19 cellular contexts compared by ENCODE assay signal in genomic region chr16:2936436-2937011, GRCh38. TPM values are rescaled to one million over a fixed set of nuclear protein-coding genes. Genes with fewer than 3 reads are reported as not detected.
DNase-seq lines count a peak whose midpoint lies in the region; ATAC-seq and TF ChIP-seq lines count a peak whose summit lies in the region.
"Had no signal": no experiment of that assay in that cellular context is flagged by ENCODE, and none has a peak within 500 bp of the region (broad histone marks: within the 10 kb centered on the region; RNA-seq: fewer than 3 reads in every experiment).

No MANE protein-coding gene starts in this region.

- ATAC-seq in esophagus mucosa = peak; percentile 16
- ATAC-seq: K562 had no signal

- H3K27me3 Mint-ChIP-seq in glutamatergic neuron (ENCODE audit: unreplicated experiment) = peaks cover 4% of the 10 kb centered on the region
- H3K27me3 Mint-ChIP-seq: CD4-positive, CD25-positive, alpha-beta regulatory T cell; CD8-positive, alpha-beta memory T cell had no signal

- DNase-seq in GM10266 (ENCODE audit: extremely low spot score) (peak; percentile 8), sigmoid colon (peak; percentile 64), glomerular visceral epithelial cell (ENCODE audit: extremely low spot score) (no peak), glutamatergic neuron (no peak), HCEC 1CT (no peak)
- DNase-seq: 8988T; C1 segment of cervical spinal cord; Caco-2; CD4-positive, CD25-positive, alpha-beta regulatory T cell; CD8-positive, alpha-beta memory T cell; DMS153; DMS79; GDM1; HFFc6; IMR-90 had no signal

- H3K27me3 ChIP-seq in BLaER1 (no peaks in the 10 kb centered on the region), sigmoid colon (no peaks in the 10 kb centered on the region)

- peaks cover 69% of the 10 kb centered on the region for H3K36me3 ChIP-seq in BLaER1
- peaks cover 30 to 91% (median 62%) of the 10 kb centered on the region in 4 donors for H3K36me3 ChIP-seq in sigmoid colon

- intact Hi-C loops in sigmoid colon (cut with DNase I) = no loop called here

- H3K27ac ChIP-seq in BLaER1 (peak overlapping the region; percentile 71), sigmoid colon (no peak overlapping the region)

- H3K9ac ChIP-seq in BLaER1 = no peak overlapping the region

- H3K4me3 ChIP-seq in BLaER1 (peak overlapping the region; percentile 47), sigmoid colon (no peak overlapping the region)
- H3K4me3 ChIP-seq: HAP-1, K562 had no signal

- H3K4me3 Mint-ChIP-seq in glutamatergic neuron (ENCODE audit: unreplicated experiment) = no peak overlapping the region
- H3K4me3 Mint-ChIP-seq: CD4-positive, CD25-positive, alpha-beta regulatory T cell; CD8-positive, alpha-beta memory T cell; HFFc6 had no signal

- TF ChIP-seq EP300 in sigmoid colon (IDR thresholded peaks at IDR 0.05) = no peak

- peaks cover 2% of the 10 kb centered on the region for H3K4me1 Mint-ChIP-seq in glutamatergic neuron (ENCODE audit: low read depth, unreplicated experiment)
- H3K4me1 Mint-ChIP-seq: CD4-positive, CD25-positive, alpha-beta regulatory T cell; CD8-positive, alpha-beta memory T cell had no signal

- H3K9me3 Mint-ChIP-seq in glutamatergic neuron (ENCODE audit: unreplicated experiment) = peaks cover 4% of the 10 kb centered on the region
- H3K9me3 Mint-ChIP-seq: CD4-positive, CD25-positive, alpha-beta regulatory T cell; CD8-positive, alpha-beta memory T cell; HFFc6 had no signal

- peaks cover 18% of the 10 kb centered on the region for H4K20me1 ChIP-seq in BLaER1

- no peak for TF ChIP-seq POLR2A in sigmoid colon (IDR thresholded peaks at IDR 0.05)

- H3K4me2 ChIP-seq in BLaER1 = peak overlapping the region; percentile 94

- H3K27ac Mint-ChIP-seq in glutamatergic neuron (ENCODE audit: unreplicated experiment) = no peak overlapping the region
- H3K27ac Mint-ChIP-seq: CD4-positive, CD25-positive, alpha-beta regulatory T cell; CD8-positive, alpha-beta memory T cell; HFFc6 had no signal

- H3K4me1 ChIP-seq in BLaER1 (peaks cover 86% of the 10 kb centered on the region), sigmoid colon (no peaks in the 10 kb centered on the region)
- H3K4me1 ChIP-seq: Caco-2, HAP-1 had no signal

- H3K9me3 ChIP-seq in BLaER1 = no peaks in the 10 kb centered on the region
- no peaks in the 10 kb centered on the region for H3K9me3 ChIP-seq in sigmoid colon
- H3K9me3 ChIP-seq: Caco-2, HAP-1 had no signal

- 93 to 96% methylated on average over 22 of the region's 22 CpGs for WGBS in sigmoid colon, 2 donors

- TF ChIP-seq CTCF in GM10266 (IDR thresholded peaks at IDR 0.05; ENCODE audit: control insufficient read depth, insufficient read depth, low read depth, missing control alignments) (no peak), sigmoid colon (IDR thresholded peaks at IDR 0.05) (no peak), glutamatergic neuron (IDR thresholded peaks at IDR 0.05; ENCODE audit: partially characterized antibody, unreplicated experiment) (no peak)

- H3K36me3 Mint-ChIP-seq in glutamatergic neuron (ENCODE audit: unreplicated experiment) = peaks cover 4% of the 10 kb centered on the region

RNA-seq across cellular contexts. Expression of gene FLYWCH1, which starts 24.8 kb away (rescaled TPM):
- total RNA-seq in esophagus mucosa = 16.4 TPM
- total RNA-seq in sigmoid colon = 10 to 100 TPM; 28.6 to 51.5 (median 33.2) TPM
- 10 to 100 TPM in 1 of 3 donors, 1 to 10 TPM in 2; 6.9 to 19.5 (median 7.2) TPM for polyA plus RNA-seq in sigmoid colon
- 77.1 TPM for total RNA-seq in glutamatergic neuron (ENCODE audit: unreplicated experiment)

RNA-seq across cellular contexts. Expression of gene KREMEN2, which starts 27.6 kb away (rescaled TPM):
- total RNA-seq in esophagus mucosa (1.3 TPM), sigmoid colon (not detected), glutamatergic neuron (ENCODE audit: unreplicated experiment) (12.8 TPM)
- polyA plus RNA-seq in sigmoid colon = 1 to 10 TPM; 1.0 to 1.8 (median 1.6) TPM
- total RNA-seq: CD4-positive, CD25-positive, alpha-beta regulatory T cell; CD8-positive, alpha-beta memory T cell; HFFc6; IMR-90 had no signal
- polyA plus RNA-seq: CD4-positive, CD25-positive, alpha-beta regulatory T cell; CD8-positive, alpha-beta memory T cell had no signal

RNA-seq across cellular contexts. Expression of gene PAQR4, which starts 32.6 kb away (rescaled TPM):
- total RNA-seq in esophagus mucosa (11.1 TPM), sigmoid colon (1 to 10 TPM in 2 of 4 donors, under 1 TPM in 2; 0.83 to 3.6 (median 1.0) TPM), glutamatergic neuron (ENCODE audit: unreplicated experiment) (69.1 TPM)
- 10 to 100 TPM in 1 of 3 donors, 1 to 10 TPM in 2; 3.6 to 22.1 (median 3.9) TPM for polyA plus RNA-seq in sigmoid colon

RNA-seq across cellular contexts. Expression of gene PKMYT1, which starts 43.7 kb away (rescaled TPM):
- total RNA-seq in esophagus mucosa = 16.9 TPM
- under 1 TPM in 1 of 4 donors, not detected in 3; 0.95 TPM for total RNA-seq in sigmoid colon
- 10 to 100 TPM in 1 of 3 donors, 1 to 10 TPM in 2; 1.6 to 33.1 (median 4.2) TPM for polyA plus RNA-seq in sigmoid colon
- 8.5 TPM for total RNA-seq in glutamatergic neuron (ENCODE audit: unreplicated experiment)

RNA-seq across cellular contexts. Expression of gene FLYWCH2, which starts 53.5 kb away (rescaled TPM):
- total RNA-seq in esophagus mucosa (19.5 TPM), sigmoid colon (10 to 100 TPM; 33.6 to 64.2 (median 55.8) TPM), glutamatergic neuron (ENCODE audit: unreplicated experiment) (30.5 TPM)
- 10 to 100 TPM; 27.5 to 43.2 (median 30.7) TPM for polyA plus RNA-seq in sigmoid colon

Comparison
In these comparisons a context has a peak if more than half of its experiments do, and no peak if none do; other contexts are left out.
1. DNase-seq: peak in GM10266 (single experiment) and sigmoid colon (single experiment); none in glomerular visceral epithelial cell (single experiment), glutamatergic neuron (single experiment) and HCEC 1CT (single experiment).